ENCODE assay signal across 1 cellular context in the genomic region with DNA sequence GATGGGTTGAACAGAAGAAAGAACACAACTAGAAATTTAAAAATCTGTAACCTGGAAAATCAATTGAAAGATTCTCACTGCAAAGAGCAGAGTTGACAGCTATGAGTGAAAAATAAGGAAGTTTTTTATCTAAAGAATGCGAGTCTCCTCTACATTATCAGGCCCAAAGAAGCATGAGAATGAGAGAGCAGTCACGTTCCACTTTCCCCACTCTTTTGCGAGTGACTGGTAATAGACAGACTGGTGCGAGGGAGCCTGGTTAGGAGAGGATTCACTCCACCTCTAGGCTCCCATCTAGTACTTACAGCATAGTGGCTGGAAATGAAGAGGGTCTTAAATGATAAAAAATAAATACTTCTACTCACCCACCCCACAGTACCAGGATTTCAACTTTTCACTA.
TF ChIP-seq lines count a peak whose summit lies in the region.

No MANE protein-coding gene starts in this region.

TF ChIP-seq in K562, 482 proteins besides CTCF, POLR2A, EP300 and RAD21 (continued from another document):
- TF ChIP-seq, protein P1, sequence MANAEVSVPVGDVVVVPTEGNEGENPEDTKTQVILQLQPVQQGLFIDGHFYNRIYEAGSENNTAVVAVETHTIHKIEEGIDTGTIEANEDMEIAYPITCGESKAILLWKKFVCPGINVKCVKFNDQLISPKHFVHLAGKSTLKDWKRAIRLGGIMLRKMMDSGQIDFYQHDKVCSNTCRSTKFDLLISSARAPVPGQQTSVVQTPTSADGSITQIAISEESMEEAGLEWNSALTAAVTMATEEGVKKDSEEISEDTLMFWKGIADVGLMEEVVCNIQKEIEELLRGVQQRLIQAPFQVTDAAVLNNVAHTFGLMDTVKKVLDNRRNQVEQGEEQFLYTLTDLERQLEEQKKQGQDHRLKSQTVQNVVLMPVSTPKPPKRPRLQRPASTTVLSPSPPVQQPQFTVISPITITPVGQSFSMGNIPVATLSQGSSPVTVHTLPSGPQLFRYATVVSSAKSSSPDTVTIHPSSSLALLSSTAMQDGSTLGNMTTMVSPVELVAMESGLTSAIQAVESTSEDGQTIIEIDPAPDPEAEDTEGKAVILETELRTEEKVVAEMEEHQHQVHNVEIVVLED (CRISPR knock-in tag; IDR thresholded peaks at IDR 0.05) = no peak
- TF ChIP-seq DNMT1 (IDR thresholded peaks at IDR 0.05) = no peak
- no peak for TF ChIP-seq ZNF347 (CRISPR knock-in tag; IDR thresholded peaks at IDR 0.05; ENCODE audit: low read depth)
- TF ChIP-seq HDAC8 (tag; IDR thresholded peaks at IDR 0.05) = no peak
- TF ChIP-seq ZNF24 (IDR thresholded peaks at IDR 0.05) = no peak
- TF ChIP-seq BCOR (IDR thresholded peaks at IDR 0.05) = no peak
- TF ChIP-seq, protein P2, sequence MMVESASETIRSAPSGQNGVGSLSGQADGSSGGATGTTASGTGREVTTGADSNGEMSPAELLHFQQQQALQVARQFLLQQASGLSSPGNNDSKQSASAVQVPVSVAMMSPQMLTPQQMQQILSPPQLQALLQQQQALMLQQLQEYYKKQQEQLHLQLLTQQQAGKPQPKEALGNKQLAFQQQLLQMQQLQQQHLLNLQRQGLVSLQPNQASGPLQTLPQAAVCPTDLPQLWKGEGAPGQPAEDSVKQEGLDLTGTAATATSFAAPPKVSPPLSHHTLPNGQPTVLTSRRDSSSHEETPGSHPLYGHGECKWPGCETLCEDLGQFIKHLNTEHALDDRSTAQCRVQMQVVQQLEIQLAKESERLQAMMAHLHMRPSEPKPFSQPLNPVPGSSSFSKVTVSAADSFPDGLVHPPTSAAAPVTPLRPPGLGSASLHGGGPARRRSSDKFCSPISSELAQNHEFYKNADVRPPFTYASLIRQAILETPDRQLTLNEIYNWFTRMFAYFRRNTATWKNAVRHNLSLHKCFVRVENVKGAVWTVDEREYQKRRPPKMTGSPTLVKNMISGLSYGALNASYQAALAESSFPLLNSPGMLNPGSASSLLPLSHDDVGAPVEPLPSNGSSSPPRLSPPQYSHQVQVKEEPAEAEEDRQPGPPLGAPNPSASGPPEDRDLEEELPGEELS (CRISPR knock-in tag; IDR thresholded peaks at IDR 0.05; ENCODE audit: borderline replicate concordance) = no peak
- TF ChIP-seq TEAD4 (IDR thresholded peaks at IDR 0.05; ENCODE audit: low read length) = 0 out of 2 replicates have a peak, but pooled peaks have one; percentile 10
- TF ChIP-seq TEAD4 (CRISPR knock-in tag; IDR thresholded peaks at IDR 0.05; ENCODE audit: borderline replicate concordance) = no peak
- no peak for TF ChIP-seq ZFPM2 (CRISPR knock-in tag; IDR thresholded peaks at IDR 0.05)
- no peak for TF ChIP-seq STAT5B (CRISPR knock-in tag; IDR thresholded peaks at IDR 0.05)
- TF ChIP-seq TRIM24 (IDR thresholded peaks at IDR 0.05) = no peak
- no peak for TF ChIP-seq NFIC (IDR thresholded peaks at IDR 0.05)
- TF ChIP-seq NONO (IDR thresholded peaks at IDR 0.05; ENCODE audit: low read depth in 2 of 2, low read length in 1 of 2) = no peak
- TF ChIP-seq MAZ (CRISPR knock-in tag; conservative IDR thresholded peaks at IDR 0.05 in 1 of 2, IDR thresholded peaks at IDR 0.05 in 1 of 2) = no peak
- 0 out of 4 replicates have a peak, but pooled peaks of 1 of the 2 experiments have one; percentile 60 for TF ChIP-seq TEAD1 (CRISPR knock-in tag; IDR thresholded peaks at IDR 0.05)
- TF ChIP-seq MBD2 (IDR thresholded peaks at IDR 0.05; ENCODE audit: borderline replicate concordance, low read depth) = no peak
- TF ChIP-seq JUND (IDR thresholded peaks at IDR 0.05; ENCODE audit: borderline replicate concordance, low read depth, low read length) = 0 out of 2 replicates have a peak, but pooled peaks have one; percentile 3
- TF ChIP-seq JUND (tag; IDR thresholded peaks at IDR 0.05; ENCODE audit: borderline replicate concordance, low read depth, low read length) = no peak
- no peak for TF ChIP-seq ELF4 (CRISPR knock-in tag; IDR thresholded peaks at IDR 0.05)
